19 cellular contexts compared by ENCODE assay signal in the genomic region with DNA sequence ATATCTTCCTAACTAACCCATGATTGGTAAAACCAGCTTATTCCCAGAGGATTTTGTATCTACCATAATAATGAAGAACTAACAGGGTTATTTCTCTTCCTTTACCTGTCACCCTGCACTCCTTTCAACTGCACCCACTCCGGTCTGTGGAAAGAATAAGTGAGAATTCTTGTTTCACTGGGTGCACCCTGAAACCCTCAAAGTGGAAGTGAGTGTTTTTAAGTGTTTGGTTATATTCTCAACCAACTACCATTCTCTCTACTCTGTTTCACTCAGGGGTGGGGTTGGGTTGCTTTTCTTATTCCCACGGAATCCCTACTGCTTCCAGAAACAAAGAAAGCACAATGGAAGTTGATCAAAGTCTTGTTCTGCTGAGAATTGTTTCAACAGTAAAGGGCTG. TPM values are rescaled to one million over a fixed set of nuclear protein-coding genes. Genes with fewer than 3 reads are reported as not detected.
DNase-seq lines count a peak whose midpoint lies in the region; ATAC-seq and TF ChIP-seq lines count a peak whose summit lies in the region.
"Had no signal": no experiment of that assay in that cellular context is flagged by ENCODE, and none has a peak within 500 bp of the region (broad histone marks: within the 10 kb centered on the region; RNA-seq: fewer than 3 reads in every experiment).

No MANE protein-coding gene starts in this region.

- no peak overlapping the region for H3K9ac ChIP-seq in OCI-LY3 (ENCODE audit: low read length)

- peaks cover 3% of the 10 kb centered on the region; the same call in 2 of the 3 replicates for H3K36me3 Mint-ChIP-seq in GM23338 (ENCODE audit: low read depth)

- H3K79me2 ChIP-seq in GM23338 (replicated peaks; ENCODE audit: insufficient read depth) (no peaks in the 10 kb centered on the region), OCI-LY3 (ENCODE audit: low read length) (no peaks in the 10 kb centered on the region)

- H3K4me2 ChIP-seq in GM23338 (no peak overlapping the region), OCI-LY3 (ENCODE audit: low read length) (peak overlapping the region; percentile 9; the same call in 1 of the 2 replicates)

- H3F3A ChIP-seq in GM23338 (replicated peaks; ENCODE audit: low read depth): no peaks in the 10 kb centered on the region

- peaks cover 19% of the 10 kb centered on the region; the same call in 2 of the 3 replicates for H3K9me3 Mint-ChIP-seq in GM23338

- DNase-seq in GM23338 (ENCODE audit: low spot score) (no peak), adrenal gland (no peak), SHP77 treated with DMSO at 0.1 percent for 48 hours (lab: John Stamatoyannopoulos, UW) (no peak)
- DNase-seq: ACHN; CD4-positive, alpha-beta T cell; DMS153; DMS79; GDM1; H9; IMR-90; Karpas-422 had no signal

- H2AFZ ChIP-seq in GM23338 (peak overlapping the region; percentile 24; the same call in 1 of the 2 replicates), OCI-LY3 (ENCODE audit: low read depth, low read length) (no peak overlapping the region)

- H3K4me3 Mint-ChIP-seq in GM23338: no peak overlapping the region
- H3K4me3 Mint-ChIP-seq: CD4-positive, alpha-beta T cell; H9 had no signal

- TF ChIP-seq POLR2A in adrenal gland (IDR thresholded peaks at IDR 0.05): no peak

- H3K4me3 ChIP-seq in GM23338 (no peak overlapping the region), OCI-LY3 (ENCODE audit: low read length) (no peak overlapping the region), adrenal gland (no peak overlapping the region)
- H3K4me3 ChIP-seq: K562 had no signal

- H3K27me3 ChIP-seq in GM23338 (ENCODE audit: insufficient read depth) (no peaks in the 10 kb centered on the region), OCI-LY3 (ENCODE audit: low read depth, low read length) (no peaks in the 10 kb centered on the region), adrenal gland (no peaks in the 10 kb centered on the region)

- H3K9me3 ChIP-seq in OCI-LY3 (ENCODE audit: insufficient read depth, low read length) (no peaks in the 10 kb centered on the region), adrenal gland (replicated peaks in 1 of 3) (no peaks in the 10 kb centered on the region)

- no peak overlapping the region for H3K27ac Mint-ChIP-seq in GM23338
- H3K27ac Mint-ChIP-seq: CD4-positive, alpha-beta T cell; H9 had no signal

- H3K27ac ChIP-seq in GM23338 (ENCODE audit: low read depth) (no peak overlapping the region), OCI-LY3 (ENCODE audit: low read length) (no peak overlapping the region), adrenal gland (no peak overlapping the region)
- H3K27ac ChIP-seq: C4-2B had no signal

- peak; percentile 31; the same call in 1 of the 3 replicates for ATAC-seq in GM23338
- peak; percentile 61 for ATAC-seq in HG03025 (IDR thresholded peaks at IDR 0.05; ENCODE audit: low FRiP score, unreplicated experiment)
- no peak for ATAC-seq in GM21529 (IDR thresholded peaks at IDR 0.05; ENCODE audit: unreplicated experiment)
- no peak for ATAC-seq in GM18909 (IDR thresholded peaks at IDR 0.05; ENCODE audit: poor library complexity, unreplicated experiment)
- ATAC-seq: K562 had no signal

- intact Hi-C loops in adrenal gland (cut with DNase I): no loop called here

- H3K36me3 ChIP-seq in GM23338 (ENCODE audit: insufficient read depth) (no peaks in the 10 kb centered on the region), OCI-LY3 (replicated peaks; ENCODE audit: low read depth, low read length) (no peaks in the 10 kb centered on the region), adrenal gland (replicated peaks in 1 of 2) (no peaks in the 10 kb centered on the region)

- no peaks in the 10 kb centered on the region for H3K9me2 ChIP-seq in GM23338 (ENCODE audit: insufficient read depth)

- no peak for TF ChIP-seq CTCF in GM23338 (conservative IDR thresholded peaks at IDR 0.05; ENCODE audit: low read depth in 2 of 2)
- TF ChIP-seq CTCF in OCI-LY3 (IDR thresholded peaks at IDR 0.05; ENCODE audit: low read depth, low read length): no peak
- no peak for TF ChIP-seq CTCF in adrenal gland (IDR thresholded peaks at IDR 0.05)

- peaks cover 4% of the 10 kb centered on the region for H3K27me3 Mint-ChIP-seq in GM23338 (ENCODE audit: insufficient read depth, low read depth, poor library complexity)
- H3K27me3 Mint-ChIP-seq: CD4-positive, alpha-beta T cell had no signal

- peaks cover 4% of the 10 kb centered on the region for H3K4me1 Mint-ChIP-seq in GM23338

- WGBS in adrenal gland, 4 donors: 78 to 88% (median 82%) methylated on average over 2 of the region's 2 CpGs

- H3K4me1 ChIP-seq in GM23338 (ENCODE audit: insufficient read depth): peaks cover 8% of the 10 kb centered on the region; the same call in 1 of the 2 replicates
- H3K4me1 ChIP-seq in OCI-LY3 (ENCODE audit: low read length): peaks cover 10% of the 10 kb centered on the region
- no peaks in the 10 kb centered on the region for H3K4me1 ChIP-seq in adrenal gland (replicated peaks in 1 of 2)

- H4K20me1 ChIP-seq in GM23338 (replicated peaks; ENCODE audit: insufficient read depth) (no peaks in the 10 kb centered on the region), OCI-LY3 (ENCODE audit: insufficient read depth, low read length) (no peaks in the 10 kb centered on the region)

TF ChIP-seq in GM23338, 12 proteins besides CTCF, POLR2A, EP300 and RAD21:
- TF ChIP-seq NANOG (IDR thresholded peaks at IDR 0.05; ENCODE audit: borderline replicate concordance) (no peak), POLR2AphosphoS5 (IDR thresholded peaks at IDR 0.05; ENCODE audit: low read depth) (no peak), EZH2phosphoT487 (IDR thresholded peaks at IDR 0.05; ENCODE audit: unreplicated experiment) (no peak), CREB1 (CRISPR knock-in tag; IDR thresholded peaks at IDR 0.05; ENCODE audit: low read depth) (no peak)

RNA-seq across cellular contexts. Expression of gene KHDRBS2, which starts 42.6 kb away (rescaled TPM):
- 6.8 and 11.7 TPM in 2 replicates for total RNA-seq in GM23338 (2014; rRNA removed; shearing (Covaris generic))
- polyA plus RNA-seq in GM23338 (2016; fragmentation: Nextera tagmentation; extraction: Ambion mirVana) (3.2 and 5.4 TPM in 2 replicates), adrenal gland (1 to 10 TPM in 1 of 3 donors, under 1 TPM in 2; 0.64 to 1.0 (median 0.81) TPM)
- total RNA-seq in adrenal gland: 1 to 10 TPM in 7 of 8 donors, under 1 TPM in 1; 0.42 to 4.7 (median 3.0) TPM
- total RNA-seq: CD4-positive, alpha-beta T cell; Daoy; IMR-90; K562 had no signal
- polyA plus RNA-seq: BJ, IMR-90, K562 had no signal

Comparison
In these comparisons a context has a peak if more than half of its experiments do, and no peak if none do; other contexts are left out.
1. ATAC-seq: peak in GM23338 (single experiment) and HG03025 (single experiment); none in GM21529 (single experiment) and GM18909 (single experiment).